In genomic region chr12:109439181-109439580, GRCh38 we compare ENCODE assay signal across 32 cellular contexts.
"Had no signal": no experiment of that assay in that cellular context is flagged by ENCODE, and none has a peak within 500 bp of the region (broad histone marks: within the 10 kb centered on the region; RNA-seq: fewer than 3 reads in every experiment).

No MANE protein-coding gene starts in this region.

- H3K27me3 ChIP-seq: adrenal gland, body of pancreas had no signal

- H3K4me3 ChIP-seq: adrenal gland, body of pancreas had no signal

- H3K36me3 ChIP-seq: adrenal gland, WERI-Rb-1 had no signal

- H3K9me3 ChIP-seq: adrenal gland, body of pancreas had no signal

- H3K36me3 Mint-ChIP-seq: activated naive CD4-positive, alpha-beta T cell treated with anti-CD3 and anti-CD28 coated beads, Interleukin-2, amount 50 U/mL, for 72 hours had no signal

- H3K27ac Mint-ChIP-seq: activated CD4-positive, alpha-beta T cell treated with anti-CD3 and anti-CD28 coated beads, Interleukin-2, amount 10 ng/mL, durations not matched to agents 24 days and 14 days; activated CD8-positive, alpha-beta T cell treated with anti-CD3 and anti-CD28 coated beads for 36 hours; activated naive CD4-positive, alpha-beta T cell treated with anti-CD3 and anti-CD28 coated beads for 36 hours; activated naive CD4-positive, alpha-beta T cell treated with anti-CD3 and anti-CD28 coated beads, Interleukin-2, amount 50 U/mL, for 72 hours had no signal

- H3K4me1 Mint-ChIP-seq: activated CD4-positive, alpha-beta T cell treated with anti-CD3 and anti-CD28 coated beads, Interleukin-2, amount 10 ng/mL, durations not matched to agents 24 days and 14 days had no signal

- H3K27ac ChIP-seq: adrenal gland, body of pancreas, RWPE1, WERI-Rb-1 had no signal

- H3K4me1 ChIP-seq: adrenal gland, body of pancreas had no signal

- H3K4me3 Mint-ChIP-seq: activated CD4-positive, alpha-beta T cell treated with anti-CD3 and anti-CD28 coated beads, Interleukin-2, amount 10 ng/mL, durations not matched to agents 24 days and 14 days; activated CD8-positive, alpha-beta T cell treated with anti-CD3 and anti-CD28 coated beads for 36 hours; activated naive CD4-positive, alpha-beta T cell treated with anti-CD3 and anti-CD28 coated beads for 36 hours had no signal

- ATAC-seq: activated CD8-positive, alpha-beta T cell treated with anti-CD3 and anti-CD28 coated beads for 36 hours; activated naive CD4-positive, alpha-beta T cell treated with anti-CD3 and anti-CD28 coated beads, Interleukin-2, amount 50 U/mL, for 72 hours; body of pancreas; PC-3 had no signal

- H3K9me3 Mint-ChIP-seq: activated CD4-positive, alpha-beta T cell treated with anti-CD3 and anti-CD28 coated beads, Interleukin-2, amount 10 ng/mL, durations not matched to agents 24 days and 14 days; activated CD8-positive, alpha-beta T cell treated with anti-CD3 and anti-CD28 coated beads for 36 hours; activated naive CD4-positive, alpha-beta T cell treated with anti-CD3 and anti-CD28 coated beads for 36 hours; activated naive CD4-positive, alpha-beta T cell treated with anti-CD3 and anti-CD28 coated beads, Interleukin-2, amount 50 U/mL, for 72 hours had no signal

- DNase-seq: activated CD4-positive, alpha-beta T cell treated with anti-CD3 and anti-CD28 coated beads, Interleukin-2, amount 10 ng/mL, durations not matched to agents 24 days and 14 days; activated CD4-positive, alpha-beta T cell treated with anti-CD3 and anti-CD28 coated beads, Interleukin-2, amount 50 U/mL, for 4 hours; activated CD8-positive, alpha-beta T cell treated with anti-CD3 and anti-CD28 coated beads for 36 hours; activated gamma-delta T cell treated with Interleukin-2 at 50 U/mL for 16 hours; activated naive CD4-positive, alpha-beta T cell treated with anti-CD3 and anti-CD28 coated beads for 36 hours; activated T-cell treated with anti-CD3 and anti-CD28 coated beads, Interleukin-2, amount 50 U/mL, for 1 hour; adrenal gland; body of pancreas; caudate nucleus; Karpas-422; KBM-7; MM.1S; MV-4-11; NCI-H1092; NCI-H1436 treated with DMSO at 0.1 percent for 48 hours; NCI-H1694 treated with DMSO at 0.1 percent for 48 hours; NCI-H2029 treated with DMSO at 0.1 percent for 48 hours; NCI-H2107; NCI-H2171; NCI-H510A; NCI-H526; NCI-H748 treated with DMSO at 0.1 percent for 48 hours; NK-92 treated with Interleukin-12 subunit alpha and Interleukin-12 subunit beta, amount 100 ng/mL, for 24 hours; PC-3; Right ventricle myocardium superior; SW 1271; T-helper 1 cell; T-helper 2 cell; T-helper 9 cell had no signal

- H3K27me3 Mint-ChIP-seq: activated CD4-positive, alpha-beta T cell treated with anti-CD3 and anti-CD28 coated beads, Interleukin-2, amount 10 ng/mL, durations not matched to agents 24 days and 14 days; activated CD8-positive, alpha-beta T cell treated with anti-CD3 and anti-CD28 coated beads for 36 hours had no signal
